In the genomic region with DNA sequence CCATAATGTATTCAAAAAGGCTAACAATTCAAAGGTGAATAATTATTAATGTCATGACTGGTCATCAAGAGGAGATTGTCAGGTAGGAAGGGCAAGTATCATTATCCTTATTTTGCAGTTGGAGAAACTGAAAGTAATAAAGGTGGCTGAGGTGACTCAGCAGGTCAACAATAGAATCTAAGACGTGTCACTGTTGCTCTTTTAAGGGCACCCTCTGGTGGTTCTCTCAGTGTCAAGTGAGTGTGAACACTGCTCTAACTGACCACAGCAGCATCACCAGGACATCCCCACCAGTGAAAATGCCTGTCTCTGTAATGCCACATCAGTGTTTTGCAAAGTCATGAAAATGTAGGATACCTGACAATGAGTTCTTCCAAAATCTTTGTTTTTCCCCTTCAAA, we compare ENCODE assay signal across 9 cellular contexts.
A peak's percentile ranks its signal among the peaks of the same experiment; 100 is the strongest.
DNase-seq lines count a peak whose midpoint lies in the region; ATAC-seq and TF ChIP-seq lines count a peak whose summit lies in the region.
"Had no signal": no experiment of that assay in that cellular context is flagged by ENCODE, and none has a peak within 500 bp of the region (broad histone marks: within the 10 kb centered on the region; RNA-seq: fewer than 3 reads in every experiment).

No MANE protein-coding gene starts in this region.

- no TSS peak for BruUV-seq in PC-9 (replicated peaks; lab: Mats Ljungman, UMichigan)

- no peaks in the 10 kb centered on the region for H3F3A ChIP-seq in PC-9 (ENCODE audit: insufficient read depth, low read depth)

- H3K79me2 ChIP-seq in PC-9 (ENCODE audit: low read depth) (no peaks in the 10 kb centered on the region), trophoblast cell (ENCODE audit: control insufficient read depth, insufficient read depth, low read length, poor library complexity) (no peaks in the 10 kb centered on the region)

- no peaks in the 10 kb centered on the region for H4K20me1 ChIP-seq in PC-9 (ENCODE audit: insufficient read depth)

- POLR2A ChIA-PET in PC-9 (lab: Charles Lee; ENCODE audit: unreplicated experiment) = no interaction called here

- H2AFZ ChIP-seq in PC-9 (no peak overlapping the region; the same call in 1 of the 2 replicates), trophoblast cell (ENCODE audit: insufficient read depth, low read length, poor library complexity) (no peak overlapping the region)

- H3K9ac ChIP-seq in trophoblast cell (ENCODE audit: low read length) = no peak overlapping the region

- H3K4me1 ChIP-seq in PC-9 (replicated peaks; ENCODE audit: insufficient read depth) = no peaks in the 10 kb centered on the region
- H3K4me1 ChIP-seq in trophoblast cell (ENCODE audit: control insufficient read depth in 1 of 2, insufficient read depth in 2 of 2, low read length in 2 of 2) = no peaks in the 10 kb centered on the region
- H3K4me1 ChIP-seq: vagina had no signal

- H3K18ac ChIP-seq in trophoblast cell (ENCODE audit: low read length) = no peak overlapping the region

- H3K4ac ChIP-seq in trophoblast cell (ENCODE audit: low read depth, low read length) = no peak overlapping the region

- H2BK120ac ChIP-seq in trophoblast cell (ENCODE audit: insufficient read depth, low read length, poor library complexity) = no peak overlapping the region

- H4K91ac ChIP-seq in trophoblast cell (ENCODE audit: low read depth, low read length) = no peak overlapping the region

- ATAC-seq in GM19328 (IDR thresholded peaks at IDR 0.05; ENCODE audit: unreplicated experiment) (peak; percentile 93), HG02943 (IDR thresholded peaks at IDR 0.05; ENCODE audit: low read depth, unreplicated experiment) (peak; percentile 92)

- intact Hi-C loops in PC-9 (cut with micrococcal nuclease; ENCODE audit: unreplicated experiment) = no loop called here

- H3K9me3 ChIP-seq in PC-9 (ENCODE audit: insufficient read depth, low read depth) (no peaks in the 10 kb centered on the region), trophoblast cell (ENCODE audit: insufficient read depth, low read depth, low read length) (no peaks in the 10 kb centered on the region)
- H3K9me3 ChIP-seq: vagina had no signal

- peak overlapping the region; percentile 40; the same call in 1 of the 2 replicates for H3K4me2 ChIP-seq in PC-9
- no peak overlapping the region for H3K4me2 ChIP-seq in trophoblast cell (ENCODE audit: low read length)

- H3K23ac ChIP-seq in trophoblast cell (ENCODE audit: low read length) = no peak overlapping the region

- DNase-seq in Ammon's horn (ENCODE audit: low spot score) (peak; percentile 41), PC-9 (no peak), SHP77 treated with DMSO at 0.1 percent for 48 hours (lab: John Stamatoyannopoulos, UW) (no peak), trophoblast cell (no peak)
- no peak for DNase-seq in stimulated activated naive CD4-positive, alpha-beta T cell treated with Interleukin-2 at 50 U/mL for 16 hours (lab: John Stamatoyannopoulos, UW)
- DNase-seq in activated CD4-positive, alpha-beta T cell treated with anti-CD3 and anti-CD28 coated beads for 1 hour = no peak

- no peak overlapping the region for H4K12ac ChIP-seq in trophoblast cell (ENCODE audit: low read depth, low read length)

- H3K27me3 ChIP-seq in PC-9 (ENCODE audit: insufficient read depth, low read depth) (no peaks in the 10 kb centered on the region), trophoblast cell (ENCODE audit: insufficient read depth, low read length) (no peaks in the 10 kb centered on the region)
- H3K27me3 ChIP-seq: vagina had no signal

- H3K79me1 ChIP-seq in trophoblast cell (ENCODE audit: low read length) = no peaks in the 10 kb centered on the region

- no peak overlapping the region for H2AK5ac ChIP-seq in trophoblast cell (ENCODE audit: low read length)

- no peak overlapping the region for H4K8ac ChIP-seq in trophoblast cell (ENCODE audit: low read depth, low read length)

- H3K14ac ChIP-seq in trophoblast cell (ENCODE audit: low read length) = no peak overlapping the region

- CTCF ChIA-PET in PC-9 (lab: Charles Lee) = no interaction called here

- H3K27ac ChIP-seq in PC-9 (no peak overlapping the region), trophoblast cell (ENCODE audit: low read depth, low read length) (no peak overlapping the region)
- H3K27ac ChIP-seq: vagina had no signal

- no peak overlapping the region for H2BK12ac ChIP-seq in trophoblast cell (ENCODE audit: low read length)

- 0 out of 2 replicates have a peak, but pooled peaks have one; percentile 14 for TF ChIP-seq CTCF in PC-9 (conservative IDR thresholded peaks at IDR 0.05)

- no peak overlapping the region for H2BK5ac ChIP-seq in trophoblast cell (ENCODE audit: low read depth, low read length, poor library complexity)

- H3K9me2 ChIP-seq in PC-9 (ENCODE audit: insufficient read depth) = no peaks in the 10 kb centered on the region

- H3K4me3 ChIP-seq in PC-9 = no peak overlapping the region
- no peak overlapping the region for H3K4me3 ChIP-seq in trophoblast cell (ENCODE audit: low read depth, low read length)
- H3K4me3 ChIP-seq: vagina had no signal

- no CpG with 5 or more reads among the region's 1 CpG for WGBS in trophoblast cell (ENCODE audit: extremely low coverage, insufficient coverage, insufficient read length)

- H3K36me3 ChIP-seq in PC-9 (ENCODE audit: low read depth) (no peaks in the 10 kb centered on the region), trophoblast cell (ENCODE audit: control insufficient read depth in 1 of 2, insufficient read depth in 2 of 2, low read length in 2 of 2) (no peaks in the 10 kb centered on the region)
- H3K36me3 ChIP-seq: vagina had no signal
